In the genomic region with DNA sequence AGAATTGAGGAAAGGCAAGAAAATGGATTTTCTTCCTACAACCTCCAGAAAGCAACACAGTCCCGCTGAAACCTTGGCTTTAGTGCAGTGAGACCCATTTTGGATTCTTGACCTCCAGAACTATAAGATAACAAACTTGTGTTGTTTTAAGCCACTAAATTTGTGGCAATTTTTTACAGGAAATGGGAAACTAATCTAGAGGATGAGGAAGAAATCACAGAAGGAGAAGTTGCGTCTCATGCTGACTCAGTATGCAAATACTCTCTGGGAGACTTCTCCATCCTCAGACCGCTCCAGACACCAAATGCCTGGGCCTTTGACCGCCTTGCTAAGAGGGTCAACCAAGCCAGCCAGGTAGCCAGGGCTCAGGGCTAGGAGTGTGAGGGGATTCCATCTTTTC, we compare ENCODE assay signal across 12 cellular contexts. TPM values are rescaled to one million over a fixed set of nuclear protein-coding genes. Genes with fewer than 3 reads are reported as not detected.
A peak's percentile ranks its signal among the peaks of the same experiment; 100 is the strongest.
DNase-seq lines count a peak whose midpoint lies in the region; ATAC-seq and TF ChIP-seq lines count a peak whose summit lies in the region.
"Had no signal": no experiment of that assay in that cellular context is flagged by ENCODE, and none has a peak within 500 bp of the region (broad histone marks: within the 10 kb centered on the region; RNA-seq: fewer than 3 reads in every experiment).

No MANE protein-coding gene starts in this region.

- H3K18ac ChIP-seq in IMR-90 (ENCODE audit: low read depth, low read length): peak overlapping the region; percentile 46; the same call in 1 of the 2 replicates

- peaks cover 20% of the 10 kb centered on the region for H3K4me1 Mint-ChIP-seq in activated T-cell treated with anti-CD3 and anti-CD28 coated beads, Interleukin-2, amount 50 U/mL, for 24 hours (ENCODE audit: low read depth)

- no peaks in the 10 kb centered on the region for H3K27me3 ChIP-seq in IMR-90 (ENCODE audit: control insufficient read depth, insufficient read depth, low read length)

- WGBS in IMR-90 (ENCODE audit: extremely low coverage in 2 of 2, insufficient read length in 1 of 2), 2 experiments: no CpG with 5 or more reads among the region's 4 CpGs

- H4K5ac ChIP-seq in IMR-90 (ENCODE audit: low read depth, low read length): peak overlapping the region; percentile 67; the same call in 1 of the 2 replicates

- no peak overlapping the region for H3K4me3 ChIP-seq in IMR-90 (ENCODE audit: insufficient read depth, low read depth, low read length)
- H3K4me3 ChIP-seq: coronary artery had no signal

- peak overlapping the region; percentile 74 for H3K27ac ChIP-seq in IMR-90 (ENCODE audit: insufficient read depth, low read length)

- no peaks in the 10 kb centered on the region for H4K20me1 ChIP-seq in IMR-90 (ENCODE audit: insufficient read depth, low read length)

- H3K36me3 Mint-ChIP-seq in activated T-cell treated with anti-CD3 and anti-CD28 coated beads, Interleukin-2, amount 50 U/mL, for 24 hours (ENCODE audit: low read depth): no peaks in the 10 kb centered on the region
- H3K36me3 Mint-ChIP-seq: natural killer cell had no signal

- in situ Hi-C loops in IMR-90 (cut with MboI; ENCODE audit: low sequenced_read_pairs): loop anchor here (10.0 kb wide), 1 partner anchor 269 kb away; a partner anchor contains a TSS

- no peak overlapping the region for H2AFZ ChIP-seq in IMR-90 (replicated peaks; ENCODE audit: low read length, poor library complexity)

- peak overlapping the region; percentile 81; the same call in 1 of the 2 replicates for H3K4ac ChIP-seq in IMR-90 (ENCODE audit: low read depth, low read length)

- H2BK20ac ChIP-seq in IMR-90 (ENCODE audit: low read depth, low read length): peak overlapping the region; percentile 94; the same call in 1 of the 2 replicates

- H2BK120ac ChIP-seq in IMR-90 (ENCODE audit: low read depth, low read length): peak overlapping the region; percentile 94

- no peaks in the 10 kb centered on the region for H3K9me3 ChIP-seq in IMR-90 (ENCODE audit: control insufficient read depth, insufficient read depth, low read length)

- peaks cover 2% of the 10 kb centered on the region for H3K4me1 ChIP-seq in IMR-90 (ENCODE audit: control insufficient read depth, insufficient read depth, low read length)

- H2BK15ac ChIP-seq in IMR-90 (ENCODE audit: low read depth, low read length): peak overlapping the region; percentile 89; the same call in 2 of the 3 replicates

- TF ChIP-seq CTCF in IMR-90 (conservative IDR thresholded peaks at IDR 0.05; ENCODE audit: low read depth, low read length): no peak

- H2AK5ac ChIP-seq in IMR-90 (ENCODE audit: low read depth, low read length): peak overlapping the region; percentile 71

- peak overlapping the region; percentile 78 for H2BK5ac ChIP-seq in IMR-90 (ENCODE audit: low read depth, low read length, poor library complexity, severe bottlenecking)

- H3K23ac ChIP-seq in IMR-90 (ENCODE audit: low read depth, low read length): peak overlapping the region; percentile 56; the same call in 1 of the 2 replicates

- no peak for TF ChIP-seq POLR2A in IMR-90 (IDR thresholded peaks at IDR 0.05; ENCODE audit: low read depth, low read length)
- TF ChIP-seq POLR2A in erythroblast (IDR thresholded peaks at IDR 0.05; ENCODE audit: low read length): no peak

- H3K36me3 ChIP-seq in IMR-90 (ENCODE audit: control insufficient read depth, insufficient read depth, low read length): peaks cover 8% of the 10 kb centered on the region; the same call in 1 of the 2 replicates

- peak overlapping the region; percentile 21 to 95 for H4K8ac ChIP-seq in IMR-90 (ENCODE audit: low read depth in 2 of 2, low read length in 2 of 2)

- H3K27me3 Mint-ChIP-seq in activated T-cell treated with anti-CD3 and anti-CD28 coated beads, Interleukin-2, amount 50 U/mL, for 24 hours: peaks cover 24% of the 10 kb centered on the region

- no peak overlapping the region for H2AK9ac ChIP-seq in IMR-90 (replicated peaks; ENCODE audit: low read depth, low read length, poor library complexity)

- no peak for TF ChIP-seq RAD21 in IMR-90 (IDR thresholded peaks at IDR 0.05; ENCODE audit: low read length)

- no peak overlapping the region for H3K4me2 ChIP-seq in IMR-90 (ENCODE audit: low read depth, low read length)

- no peaks in the 10 kb centered on the region for H3K9me3 Mint-ChIP-seq in activated T-cell treated with anti-CD3 and anti-CD28 coated beads, Interleukin-2, amount 50 U/mL, for 24 hours
- H3K9me3 Mint-ChIP-seq: natural killer cell had no signal

- H3K79me1 ChIP-seq in IMR-90 (ENCODE audit: low read depth in 1 of 2, low read length in 2 of 2): 0 out of 4 replicates have a peak, but pooled peaks cover 0 to 3% of the 10 kb centered on the region in 2 experiments

- no peak overlapping the region; the same call in 1 of the 2 replicates for H3K9ac ChIP-seq in IMR-90 (ENCODE audit: low read depth, low read length)

- H3K9me1 ChIP-seq in IMR-90 (ENCODE audit: insufficient read depth, low read length): no peaks in the 10 kb centered on the region; the same call in 1 of the 2 replicates

- intact Hi-C loops in IMR-90 (cut with micrococcal nuclease): no loop called here

- H3K4me3 Mint-ChIP-seq in activated T-cell treated with anti-CD3 and anti-CD28 coated beads, Interleukin-2, amount 50 U/mL, for 24 hours: no peak overlapping the region
- H3K4me3 Mint-ChIP-seq: natural killer cell had no signal

- ATAC-seq in IMR-90 (ENCODE audit: low read depth): peak; percentile 19; the same call in 1 of the 2 replicates

- H3K56ac ChIP-seq in IMR-90 (ENCODE audit: extremely low read depth, insufficient read depth, low read length): no peak overlapping the region

- CTCF ChIA-PET in IMR-90 (lab: Yijun Ruan, JAX): no interaction called here

- DNase-seq in AG08395 (ENCODE audit: low spot score) (peak; percentile 17), IMR-90 (peak; percentile 74), amniotic epithelial cell (ENCODE audit: low read depth) (peak; percentile 66), kidney tubule cell (ENCODE audit: low spot score) (peak; percentile 70), NCI-H2107 (lab: John Stamatoyannopoulos, UW) (no peak), foreskin melanocyte (no peak), erythroblast (lab: John Stamatoyannopoulos, UW) (no peak)
- DNase-seq in activated T-cell treated with anti-CD3 and anti-CD28 coated beads, Interleukin-2, amount 50 U/mL, for 24 hours: no peak
- DNase-seq: activated CD4-positive, alpha-beta T cell treated with anti-CD3 and anti-CD28 coated beads for 48 hours; natural killer cell; RPMI8226 had no signal

- dilution Hi-C loops in IMR-90 (cut with HindIII; ENCODE audit: low sequenced_read_pairs, unreplicated experiment): no loop called here

- POLR2A ChIA-PET in IMR-90 (lab: Charles Lee; ENCODE audit: unreplicated experiment): no interaction called here

- peak overlapping the region; percentile 84 for H4K91ac ChIP-seq in IMR-90 (ENCODE audit: insufficient read depth, low read depth, low read length)

- H3K14ac ChIP-seq in IMR-90 (replicated peaks; ENCODE audit: low read depth, low read length): peak overlapping the region; percentile 77

- BruUV-seq in IMR-90 (replicated peaks; lab: Mats Ljungman, UMichigan): no TSS peak

- no peak overlapping the region for H3K27ac Mint-ChIP-seq in activated T-cell treated with anti-CD3 and anti-CD28 coated beads, Interleukin-2, amount 50 U/mL, for 24 hours
- H3K27ac Mint-ChIP-seq: natural killer cell had no signal

TF ChIP-seq in IMR-90, 13 proteins besides CTCF, POLR2A, EP300 and RAD21 (continues in another document):
- no peak for TF ChIP-seq CHD1 (IDR thresholded peaks at IDR 0.05; ENCODE audit: low read depth, low read length)
- no peak for TF ChIP-seq SMC3 (IDR thresholded peaks at IDR 0.05; ENCODE audit: low read depth, low read length)
- no peak for TF ChIP-seq FOS (IDR thresholded peaks at IDR 0.05; ENCODE audit: low read depth, low read length)
- no peak for TF ChIP-seq MAFK (IDR thresholded peaks at IDR 0.05; ENCODE audit: low read depth, low read length)
- no peak for TF ChIP-seq MAZ (IDR thresholded peaks at IDR 0.05; ENCODE audit: borderline replicate concordance, low read depth, low read length)
- TF ChIP-seq, protein P1, sequence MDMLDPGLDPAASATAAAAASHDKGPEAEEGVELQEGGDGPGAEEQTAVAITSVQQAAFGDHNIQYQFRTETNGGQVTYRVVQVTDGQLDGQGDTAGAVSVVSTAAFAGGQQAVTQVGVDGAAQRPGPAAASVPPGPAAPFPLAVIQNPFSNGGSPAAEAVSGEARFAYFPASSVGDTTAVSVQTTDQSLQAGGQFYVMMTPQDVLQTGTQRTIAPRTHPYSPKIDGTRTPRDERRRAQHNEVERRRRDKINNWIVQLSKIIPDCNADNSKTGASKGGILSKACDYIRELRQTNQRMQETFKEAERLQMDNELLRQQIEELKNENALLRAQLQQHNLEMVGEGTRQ (IDR thresholded peaks at IDR 0.05; ENCODE audit: low read depth, low read length): no peak
- TF ChIP-seq MXI1 (IDR thresholded peaks at IDR 0.05; ENCODE audit: borderline replicate concordance, low read depth, low read length): no peak
- TF ChIP-seq BHLHE40 (IDR thresholded peaks at IDR 0.05; ENCODE audit: low read depth, low read length): no peak
- peak; percentile 23; the same call in 1 of the 2 replicates for TF ChIP-seq CEBPB (IDR thresholded peaks at IDR 0.05; ENCODE audit: low read depth, low read length)
- TF ChIP-seq NFE2L2 (IDR thresholded peaks at IDR 0.05; ENCODE audit: low read depth, low read length): peak; percentile 37; the same call in 1 of the 2 replicates
- no peak for TF ChIP-seq RFX5 (IDR thresholded peaks at IDR 0.05; ENCODE audit: low read depth, low read length)
- no peak for TF ChIP-seq RCOR1 (IDR thresholded peaks at IDR 0.05; ENCODE audit: insufficient replicate concordance, low read length)

RNA-seq across cellular contexts. Expression of a gene that starts 13.1 kb away (rescaled TPM):
- total RNA-seq in IMR-90 (2012; rRNA removed): not detected in 2 replicates
- not detected in 2 replicates for polyA plus RNA-seq in IMR-90 (2012; rRNA removed)
- polyA plus RNA-seq in IMR-90 (2012; cell fraction: cytosol; rRNA removed): not detected in 2 replicates
- not detected in 2 replicates for polyA plus RNA-seq in IMR-90 (2012; cell fraction: nucleus; rRNA removed; ENCODE audit: low replicate concordance)
- total RNA-seq: natural killer cell had no signal

RNA-seq across cellular contexts. Expression of a gene that starts 14.6 kb away (rescaled TPM):
- 0.56 and 0.72 TPM in 2 replicates for total RNA-seq in IMR-90 (2012; rRNA removed)
- 9.3 and 10.3 TPM in 2 replicates for polyA plus RNA-seq in IMR-90 (2012; rRNA removed)
- polyA plus RNA-seq in IMR-90 (2012; cell fraction: cytosol; rRNA removed): 2.6 and 5.9 TPM in 2 replicates
- polyA plus RNA-seq in IMR-90 (2012; cell fraction: nucleus; rRNA removed; ENCODE audit: low replicate concordance): 70.3 and 80.1 TPM in 2 replicates

RNA-seq across cellular contexts. Expression of a gene that starts 42.2 kb away (rescaled TPM):
- total RNA-seq in IMR-90 (2012; rRNA removed): 93.0 and 106 TPM in 2 replicates
- 117 and 122 TPM in 2 replicates for polyA plus RNA-seq in IMR-90 (2012; rRNA removed)
- polyA plus RNA-seq in IMR-90 (2012; cell fraction: cytosol; rRNA removed): 62.8 and 141 TPM in 2 replicates
- polyA plus RNA-seq in IMR-90 (2012; cell fraction: nucleus; rRNA removed; ENCODE audit: low replicate concordance): 130 and 154 TPM in 2 replicates

Comparison
In these comparisons a context has a peak if more than half of its experiments do, and no peak if none do; other contexts are left out.
1. DNase-seq: peak in AG08395 (single experiment), IMR-90 (single experiment), amniotic epithelial cell (single experiment) and kidney tubule cell (single experiment); none in NCI-H2107 (single experiment), foreskin melanocyte (single experiment), erythroblast (0 of 2) and activated T-cell treated with anti-CD3 and anti-CD28 coated beads, Interleukin-2, amount 50 U/mL, for 24 hours (single experiment).